11 cellular contexts compared by ENCODE assay signal in genomic region chr5:124659798-124660197, GRCh38.
DNase-seq lines count a peak whose midpoint lies in the region; ATAC-seq and FAIRE-seq lines count a peak whose summit lies in the region.
"Had no signal": no experiment of that assay in that cellular context is flagged by ENCODE, and none has a peak within 500 bp of the region (broad histone marks: within the 10 kb centered on the region; RNA-seq: fewer than 3 reads in every experiment).

No MANE protein-coding gene starts in this region.

- peak overlapping the region; percentile 61 for H3K56ac ChIP-seq in mesendoderm (ENCODE audit: low read length)

- peak overlapping the region; percentile 39 for H3K27ac ChIP-seq in mesendoderm (ENCODE audit: low read depth, low read length)

- H2BK5ac ChIP-seq in mesendoderm (ENCODE audit: low read length), result no peak overlapping the region

- H4K5ac ChIP-seq in mesendoderm (ENCODE audit: low read length), result no peak overlapping the region

- no peak overlapping the region for H3K4me2 ChIP-seq in mesendoderm (ENCODE audit: low read length)

- no peak overlapping the region for H3K23ac ChIP-seq in mesendoderm (ENCODE audit: low read length)

- WGBS in mesendoderm (ENCODE audit: extremely low coverage, insufficient coverage, low lambda C conversion rate), result no CpG with 5 or more reads among the region's 4 CpGs

- peaks cover 47% of the 10 kb centered on the region for H3K4me1 ChIP-seq in mesendoderm (ENCODE audit: control insufficient read depth, low read depth, low read length)

- peaks cover 28% of the 10 kb centered on the region for H3K79me1 ChIP-seq in mesendoderm (ENCODE audit: low read length)

- DNase-seq in NCI-H146 (lab: John Stamatoyannopoulos, UW) (peak; percentile 60), mesendoderm (no peak), NCI-H82 (lab: John Stamatoyannopoulos, UW) (no peak)
- DNase-seq in central memory CD4-positive, alpha-beta T cell, result no peak
- DNase-seq: activated CD4-positive, CD25-positive, alpha-beta regulatory T cell treated with anti-CD3 and anti-CD28 coated beads, Interleukin-2, amount 50 U/mL, for 72 hours; effector CD4-positive, alpha-beta T cell had no signal

- H4K8ac ChIP-seq in mesendoderm (ENCODE audit: low read depth, low read length), result no peak overlapping the region

- H2BK120ac ChIP-seq in mesendoderm (ENCODE audit: low read depth, low read length), result no peak overlapping the region

- H3K79me2 ChIP-seq in mesendoderm (ENCODE audit: control insufficient read depth, insufficient read depth, low read length), result peaks cover 27% of the 10 kb centered on the region

- no peak overlapping the region for H3K4me3 ChIP-seq in mesendoderm (ENCODE audit: low read length)
- H3K4me3 ChIP-seq: tibial nerve had no signal

- H2BK15ac ChIP-seq in mesendoderm (replicated peaks; ENCODE audit: low read depth), result no peak overlapping the region

- peak overlapping the region; percentile 90 for H3K18ac ChIP-seq in mesendoderm (ENCODE audit: low read length)

- no peaks in the 10 kb centered on the region for H3K36me3 ChIP-seq in mesendoderm (ENCODE audit: control insufficient read depth, insufficient read depth, low read length)
- H3K36me3 ChIP-seq: tibial nerve had no signal

- ATAC-seq in GM21619 (IDR thresholded peaks at IDR 0.05; ENCODE audit: unreplicated experiment), result no peak
- ATAC-seq in HG03354 (IDR thresholded peaks at IDR 0.05; ENCODE audit: poor library complexity, severe bottlenecking, unreplicated experiment), result no peak

- peak overlapping the region; percentile 22 for H3K9ac ChIP-seq in mesendoderm (ENCODE audit: low read length)

- peak; percentile 98 for FAIRE-seq in A204.1 (lab: Jason Lieb, UNC)
- peak; percentile 28 for FAIRE-seq in TTC549 (lab: Jason Lieb, UNC)

- no peak overlapping the region for H2AK5ac ChIP-seq in mesendoderm (ENCODE audit: low read length)

- H3K4ac ChIP-seq in mesendoderm (ENCODE audit: low read depth, low read length), result peak overlapping the region; percentile 87

- no peaks in the 10 kb centered on the region for H3K27me3 ChIP-seq in mesendoderm (ENCODE audit: insufficient read depth, low read length, poor library complexity)
- H3K27me3 ChIP-seq: tibial nerve had no signal
